ENCODE assay signal across 13 cellular contexts in the genomic region with DNA sequence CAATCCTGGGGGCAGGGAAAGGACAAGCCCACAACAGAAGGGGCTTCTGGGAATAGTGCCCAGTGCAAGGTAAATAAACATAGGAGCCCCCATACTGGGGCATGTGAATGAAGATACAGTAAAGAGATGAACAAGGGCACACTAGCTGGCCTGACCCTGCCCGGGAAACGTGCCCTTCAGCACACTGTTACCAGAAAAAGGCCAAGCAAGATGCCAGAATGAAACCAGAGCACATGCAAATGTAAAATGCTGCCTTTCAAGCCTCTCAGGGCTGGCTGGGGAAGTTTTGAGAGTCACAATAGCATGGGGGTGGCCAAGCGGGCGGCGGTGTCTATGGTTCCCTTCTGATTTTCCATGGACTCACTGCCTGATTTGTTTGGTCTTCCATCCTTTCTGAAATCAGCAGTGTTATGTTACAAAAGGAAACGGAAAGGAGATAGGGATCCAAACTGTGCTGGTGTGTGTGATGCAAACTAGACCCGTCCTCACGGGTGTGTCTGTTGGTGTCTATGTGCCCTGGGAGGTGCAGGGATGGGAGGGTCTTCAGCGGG. TPM values are rescaled to one million over a fixed set of nuclear protein-coding genes. Genes with fewer than 3 reads are reported as not detected.
A peak's percentile ranks its signal among the peaks of the same experiment; 100 is the strongest.
DNase-seq lines count a peak whose midpoint lies in the region; ATAC-seq lines count a peak whose summit lies in the region.
"Had no signal": no experiment of that assay in that cellular context is flagged by ENCODE, and none has a peak within 500 bp of the region (broad histone marks: within the 10 kb centered on the region; RNA-seq: fewer than 3 reads in every experiment).

No MANE protein-coding gene starts in this region.

- no peak overlapping the region for H3K14ac ChIP-seq in mesenchymal stem cell (ENCODE audit: low read length in 2 of 2)

- no peak overlapping the region for H2BK5ac ChIP-seq in mesenchymal stem cell (ENCODE audit: low read depth, low read length, poor library complexity, severe bottlenecking)

- no peaks in the 10 kb centered on the region for H3K27me3 Mint-ChIP-seq in CD4-positive, CD25-positive, alpha-beta regulatory T cell
- H3K27me3 Mint-ChIP-seq in activated naive CD8-positive, alpha-beta T cell treated with anti-CD3 and anti-CD28 coated beads for 36 hours, result no peaks in the 10 kb centered on the region

- peaks cover 38% of the 10 kb centered on the region for H3K4me1 ChIP-seq in CD4-positive, CD25-positive, alpha-beta regulatory T cell (ENCODE audit: control insufficient read depth, insufficient read depth, low read length, poor library complexity, severe bottlenecking)
- H3K4me1 ChIP-seq in Karpas-422 (ENCODE audit: low read length), result peaks cover 65% of the 10 kb centered on the region
- peaks cover 22% of the 10 kb centered on the region for H3K4me1 ChIP-seq in mesenchymal stem cell (ENCODE audit: control insufficient read depth, insufficient read depth, low read depth, low read length)
- H3K4me1 ChIP-seq: colonic mucosa had no signal

- H4K91ac ChIP-seq in mesenchymal stem cell (ENCODE audit: low read length), result peak overlapping the region; percentile 25

- H4K20me1 ChIP-seq in Karpas-422 (ENCODE audit: insufficient read depth, low read depth, low read length), result no peaks in the 10 kb centered on the region

- no peak overlapping the region for H3K18ac ChIP-seq in mesenchymal stem cell (ENCODE audit: low read depth in 1 of 2, low read length in 2 of 2)

- H3K79me2 ChIP-seq in Karpas-422 (ENCODE audit: low read length), result peaks cover 62% of the 10 kb centered on the region

- H3K27ac ChIP-seq in CD4-positive, CD25-positive, alpha-beta regulatory T cell (ENCODE audit: insufficient read depth, low read length, poor library complexity, severe bottlenecking), result no peak overlapping the region
- H3K27ac ChIP-seq in Karpas-422 (ENCODE audit: low read length) (peak overlapping the region; percentile 93), mesenchymal stem cell (ENCODE audit: low read length, poor library complexity, severe bottlenecking) (no peak overlapping the region)
- H3K27ac ChIP-seq: colonic mucosa had no signal

- H3K23ac ChIP-seq in mesenchymal stem cell (ENCODE audit: low read length in 2 of 2), result no peak overlapping the region

- no peak overlapping the region for H3K4me3 ChIP-seq in CD4-positive, CD25-positive, alpha-beta regulatory T cell (ENCODE audit: low read depth, low read length)
- H3K4me3 ChIP-seq in Karpas-422 (ENCODE audit: low read length) (peak overlapping the region; percentile 59), mesenchymal stem cell (ENCODE audit: insufficient read depth in 1 of 2, low read depth in 1 of 2, low read length in 2 of 2) (no peak overlapping the region)
- H3K4me3 ChIP-seq: colonic mucosa, K562 had no signal

- ATAC-seq in CD4-positive, CD25-positive, alpha-beta regulatory T cell (ENCODE audit: low read depth in 2 of 2), result no peak
- ATAC-seq: K562, left colon had no signal

- H3K36me3 ChIP-seq in CD4-positive, CD25-positive, alpha-beta regulatory T cell (ENCODE audit: control insufficient read depth, insufficient read depth, low read length), result peaks cover 66% of the 10 kb centered on the region
- H3K36me3 ChIP-seq in Karpas-422 (ENCODE audit: insufficient read depth, low read length) (0 out of 2 replicates have a peak, but pooled peaks cover 10% of the 10 kb centered on the region), mesenchymal stem cell (ENCODE audit: control insufficient read depth in 1 of 2, insufficient read depth in 2 of 2, low read depth in 1 of 2, low read length in 2 of 2) (peaks cover 39 to 72% of the 10 kb centered on the region in 2 experiments)

- H3K27me3 ChIP-seq in CD4-positive, CD25-positive, alpha-beta regulatory T cell (ENCODE audit: control insufficient read depth, insufficient read depth, low read length), result no peaks in the 10 kb centered on the region
- H3K27me3 ChIP-seq in Karpas-422 (ENCODE audit: low read length) (no peaks in the 10 kb centered on the region), mesenchymal stem cell (ENCODE audit: control insufficient read depth in 1 of 2, insufficient read depth in 1 of 2, low read length in 2 of 2) (no peaks in the 10 kb centered on the region)
- H3K27me3 ChIP-seq: colonic mucosa had no signal

- H3K36me3 Mint-ChIP-seq in CD4-positive, CD25-positive, alpha-beta regulatory T cell, result peaks cover 12% of the 10 kb centered on the region
- peaks cover 7% of the 10 kb centered on the region for H3K36me3 Mint-ChIP-seq in activated naive CD8-positive, alpha-beta T cell treated with anti-CD3 and anti-CD28 coated beads for 36 hours

- H2AK5ac ChIP-seq in mesenchymal stem cell (ENCODE audit: low read length, severe bottlenecking), result no peak overlapping the region

- H3K9me2 ChIP-seq in Karpas-422 (replicated peaks; ENCODE audit: insufficient read depth, low read length), result no peaks in the 10 kb centered on the region

- DNase-seq in CD4-positive, CD25-positive, alpha-beta regulatory T cell, result no peak
- DNase-seq in Karpas-422, result peak; percentile 83
- DNase-seq in activated naive CD8-positive, alpha-beta T cell treated with anti-CD3 and anti-CD28 coated beads for 36 hours, result no peak
- no peak for DNase-seq in mesenchymal stem cell
- DNase-seq in iPS-NIHi7 (ENCODE audit: extremely low spot score), result no peak
- no peak for DNase-seq in HK-2 (ENCODE audit: unreplicated experiment)
- no peak for DNase-seq in NCI-H187 treated with DMSO at 0.1 percent for 48 hours (lab: John Stamatoyannopoulos, UW)
- no peak for DNase-seq in occipital lobe (lab: John Stamatoyannopoulos, UW)
- DNase-seq: colonic mucosa, left colon, NCI-H2171, RPMI8226 had no signal

- 96% methylated on average over 9 of the region's 9 CpGs for WGBS in mesenchymal stem cell

- no peaks in the 10 kb centered on the region for H3K9me3 ChIP-seq in CD4-positive, CD25-positive, alpha-beta regulatory T cell (ENCODE audit: control insufficient read depth in 2 of 2, low read length in 2 of 2)
- H3K9me3 ChIP-seq in Karpas-422 (ENCODE audit: low read length) (no peaks in the 10 kb centered on the region), mesenchymal stem cell (ENCODE audit: control insufficient read depth, low read length) (no peaks in the 10 kb centered on the region)
- H3K9me3 ChIP-seq: colonic mucosa had no signal

- H3K4me2 ChIP-seq in Karpas-422 (ENCODE audit: low read depth, low read length, poor library complexity, severe bottlenecking), result peak overlapping the region; percentile 78
- no peak overlapping the region for H3K4me2 ChIP-seq in mesenchymal stem cell (ENCODE audit: low read length, poor library complexity, severe bottlenecking)

- H3K9ac ChIP-seq in Karpas-422 (ENCODE audit: low read length) (peak overlapping the region; percentile 94), mesenchymal stem cell (ENCODE audit: low read length) (no peak overlapping the region)

- peak overlapping the region in 2 of 4 donors; percentile 47 for H3K4me3 Mint-ChIP-seq in CD4-positive, CD25-positive, alpha-beta regulatory T cell
- H3K4me3 Mint-ChIP-seq in activated naive CD8-positive, alpha-beta T cell treated with anti-CD3 and anti-CD28 coated beads for 36 hours, result no peak overlapping the region

- H2BK12ac ChIP-seq in mesenchymal stem cell (ENCODE audit: low read length in 2 of 2), result no peak overlapping the region

- no peak overlapping the region for H2BK15ac ChIP-seq in mesenchymal stem cell (ENCODE audit: low read depth, poor library complexity, severe bottlenecking)

- no peak overlapping the region; the same call in 1 of the 2 replicates for H2AFZ ChIP-seq in Karpas-422 (ENCODE audit: low read length)
- no peak overlapping the region for H2AFZ ChIP-seq in mesenchymal stem cell (ENCODE audit: low read depth, low read length)

- H4K8ac ChIP-seq in mesenchymal stem cell (ENCODE audit: low read length), result no peak overlapping the region

- peaks cover 0 to 54% (median 11%) of the 10 kb centered on the region in 4 donors for H3K4me1 Mint-ChIP-seq in CD4-positive, CD25-positive, alpha-beta regulatory T cell
- peaks cover 57% of the 10 kb centered on the region for H3K4me1 Mint-ChIP-seq in activated naive CD8-positive, alpha-beta T cell treated with anti-CD3 and anti-CD28 coated beads for 36 hours

- peak overlapping the region; percentile 46 to 93 (median 92) for H3K27ac Mint-ChIP-seq in CD4-positive, CD25-positive, alpha-beta regulatory T cell
- peak overlapping the region; percentile 72 for H3K27ac Mint-ChIP-seq in activated naive CD8-positive, alpha-beta T cell treated with anti-CD3 and anti-CD28 coated beads for 36 hours

- no peak overlapping the region for H3K4ac ChIP-seq in mesenchymal stem cell (ENCODE audit: low read depth in 1 of 2, low read length in 2 of 2)

- H3K79me1 ChIP-seq in mesenchymal stem cell (replicated peaks; ENCODE audit: low read length, poor library complexity, severe bottlenecking), result peaks cover 17% of the 10 kb centered on the region

- no peaks in the 10 kb centered on the region for H3K9me3 Mint-ChIP-seq in CD4-positive, CD25-positive, alpha-beta regulatory T cell
- no peaks in the 10 kb centered on the region for H3K9me3 Mint-ChIP-seq in activated naive CD8-positive, alpha-beta T cell treated with anti-CD3 and anti-CD28 coated beads for 36 hours

- no peak overlapping the region for H2BK120ac ChIP-seq in mesenchymal stem cell (ENCODE audit: low read depth, low read length)

RNA-seq across cellular contexts. Expression of gene SUSD2, which starts 18.8 kb away (rescaled TPM):
- 0.81 TPM for total RNA-seq in CD4-positive, CD25-positive, alpha-beta regulatory T cell
- under 1 TPM in 1 of 4 donors, not detected in 3; 0.06 TPM for polyA plus RNA-seq in CD4-positive, CD25-positive, alpha-beta regulatory T cell
- total RNA-seq in Karpas-422 (2014; rRNA removed; shearing (Covaris generic); ENCODE audit: low replicate concordance), result 0.14 and 0.26 TPM in 2 replicates
- under 1 TPM; 0.56 to 0.80 TPM for total RNA-seq in activated naive CD8-positive, alpha-beta T cell treated with anti-CD3 and anti-CD28 coated beads for 36 hours
- 19.4 TPM for polyA plus RNA-seq in mesenchymal stem cell (2013, experiment 1 of 2)
- 19.1 TPM for polyA plus RNA-seq in mesenchymal stem cell (2013, experiment 2 of 2)
- total RNA-seq in occipital lobe, result not detected
